11 cellular contexts compared by ENCODE assay signal in genomic region chr7:94170836-94171235, GRCh38.
DNase-seq lines count a peak whose midpoint lies in the region; ATAC-seq lines count a peak whose summit lies in the region.
"Had no signal": no experiment of that assay in that cellular context is flagged by ENCODE, and none has a peak within 500 bp of the region (broad histone marks: within the 10 kb centered on the region; RNA-seq: fewer than 3 reads in every experiment).

No MANE protein-coding gene starts in this region.

- peaks cover 0 to 2% (median 1%) of the 10 kb centered on the region in 4 donors for H3K4me1 Mint-ChIP-seq in naive thymus-derived CD8-positive, alpha-beta T cell

- H3K4me3 Mint-ChIP-seq in naive thymus-derived CD8-positive, alpha-beta T cell, result no peak overlapping the region

- no peaks in the 10 kb centered on the region for H3K36me3 Mint-ChIP-seq in naive thymus-derived CD8-positive, alpha-beta T cell

- POLR2A ChIA-PET in naive thymus-derived CD8-positive, alpha-beta T cell (lab: Charles Lee), result no interaction called here

- H3K27ac Mint-ChIP-seq in naive thymus-derived CD8-positive, alpha-beta T cell, result no peak overlapping the region

- DNase-seq in kidney tubule cell (ENCODE audit: low spot score) (peak; percentile 41), posterior vena cava (ENCODE audit: low spot score) (no peak)
- no peak for DNase-seq in naive thymus-derived CD8-positive, alpha-beta T cell
- no peak for DNase-seq in stimulated activated CD4-positive, alpha-beta T cell treated with anti-CD3 and anti-CD28 coated beads, Interleukin-15, amount 100 ng/mL, for 24 hours
- DNase-seq: activated CD4-positive, alpha-beta T cell treated with anti-CD3 and anti-CD28 coated beads, Interleukin-2, amount 50 U/mL, for 4 hours; DMS79; NCI-H1417; SIG-M5 had no signal

- ATAC-seq in GM18909 (IDR thresholded peaks at IDR 0.05; ENCODE audit: poor library complexity, unreplicated experiment) (peak; percentile 93), GM21723 (IDR thresholded peaks at IDR 0.05; ENCODE audit: unreplicated experiment) (peak; percentile 89), HG03175 (IDR thresholded peaks at IDR 0.05; ENCODE audit: unreplicated experiment) (peak; percentile 88)
- ATAC-seq in naive thymus-derived CD8-positive, alpha-beta T cell, result no peak

- intact Hi-C loops in posterior vena cava (cut with DNase I), result no loop called here

- H3K27me3 Mint-ChIP-seq in naive thymus-derived CD8-positive, alpha-beta T cell, result peaks cover 0 to 4% (median 0%) of the 10 kb centered on the region in 5 donors

- peaks cover 0 to 4% (median 0%) of the 10 kb centered on the region in 9 donors for H3K9me3 Mint-ChIP-seq in naive thymus-derived CD8-positive, alpha-beta T cell

Comparison
In these comparisons a context has a peak if more than half of its experiments do, and no peak if none do; other contexts are left out.
1. ATAC-seq: peak in GM18909 (single experiment), GM21723 (single experiment) and HG03175 (single experiment); none in naive thymus-derived CD8-positive, alpha-beta T cell (0 of 2).